11 cellular contexts compared by ENCODE assay signal in genomic region chr18:7872569-7872968, GRCh38.
DNase-seq lines count a peak whose midpoint lies in the region; ATAC-seq, FAIRE-seq and TF ChIP-seq lines count a peak whose summit lies in the region.
"Had no signal": no experiment of that assay in that cellular context is flagged by ENCODE, and none has a peak within 500 bp of the region (broad histone marks: within the 10 kb centered on the region; RNA-seq: fewer than 3 reads in every experiment).

No MANE protein-coding gene starts in this region.

- H3K9me3 ChIP-seq in A549 (0 out of 3 replicates have a peak, but pooled peaks cover 9% of the 10 kb centered on the region), neural progenitor cell (ENCODE audit: low read depth) (no peaks in the 10 kb centered on the region)
- H3K9me3 ChIP-seq: thoracic aorta had no signal

- no peaks in the 10 kb centered on the region for H4K20me1 ChIP-seq in neural progenitor cell (ENCODE audit: low read depth)

- no peak for TF ChIP-seq POLR2A in A549 (IDR thresholded peaks at IDR 0.05; ENCODE audit: low read length)

- peaks cover under 1% of the 10 kb centered on the region for H3F3A ChIP-seq in neural progenitor cell (ENCODE audit: low read depth)

- DNase-seq in A549 (ENCODE audit: low read depth in 1 of 2, low spot score in 1 of 2) (peak; percentile 49 to 92), HFF-Myc (ENCODE audit: extremely low read depth, low read depth) (peak; percentile 67), RWPE1 (ENCODE audit: low spot score) (peak; percentile 30), left cardiac atrium (no peak), neural progenitor cell (ENCODE audit: low spot score) (no peak)
- DNase-seq: CD4-positive, alpha-beta T cell had no signal

- H3K27me3 ChIP-seq in neural progenitor cell = no peaks in the 10 kb centered on the region

- H3K79me2 ChIP-seq in neural progenitor cell (ENCODE audit: low read depth) = no peaks in the 10 kb centered on the region

- no peak overlapping the region for H3K4me3 Mint-ChIP-seq in neural progenitor cell
- H3K4me3 Mint-ChIP-seq: CD4-positive, alpha-beta T cell had no signal

- H3K4me3 ChIP-seq in A549 (0 out of 3 replicates have a peak overlapping the region, but pooled peaks have one; percentile 13), HFF-Myc (replicated peaks; ENCODE audit: low read depth, low read length) (no peak overlapping the region), neural progenitor cell (no peak overlapping the region)
- H3K4me3 ChIP-seq: skin epidermis, thoracic aorta had no signal

- TF ChIP-seq CTCF in A549 (IDR thresholded peaks at IDR 0.05) (peak; percentile 54), HFF-Myc (IDR thresholded peaks at IDR 0.05; ENCODE audit: low read depth, low read length, missing control alignments) (peak; percentile 33), RWPE1 (conservative IDR thresholded peaks at IDR 0.05; ENCODE audit: low read depth) (no peak), neural progenitor cell (IDR thresholded peaks at IDR 0.05) (no peak)

- peaks cover 9% of the 10 kb centered on the region for H3K36me3 Mint-ChIP-seq in neural progenitor cell

- H2AFZ ChIP-seq in neural progenitor cell (replicated peaks) = no peak overlapping the region

- 2% methylated on average over 3 of the region's 3 CpGs for WGBS in A549 (ENCODE audit: missing lambda C conversion rate)

- peaks cover 10% of the 10 kb centered on the region for H3K9me3 Mint-ChIP-seq in neural progenitor cell
- H3K9me3 Mint-ChIP-seq: CD4-positive, alpha-beta T cell had no signal

- H3K36me3 ChIP-seq in neural progenitor cell = no peaks in the 10 kb centered on the region
- H3K36me3 ChIP-seq: thoracic aorta had no signal

- ATAC-seq in A549 = peak; percentile 88 to 89
- ATAC-seq in left cardiac atrium = peak; percentile 71 to 82
- ATAC-seq in HG03520 (IDR thresholded peaks at IDR 0.05; ENCODE audit: unreplicated experiment) = no peak
- no peak for ATAC-seq in GM21390 (IDR thresholded peaks at IDR 0.05; ENCODE audit: unreplicated experiment)
- no peak for ATAC-seq in HG03342 (IDR thresholded peaks at IDR 0.05; ENCODE audit: unreplicated experiment)

- no peak for FAIRE-seq in A549 (lab: Jason Lieb, UNC)

- no peaks in the 10 kb centered on the region for H3K27me3 Mint-ChIP-seq in neural progenitor cell (ENCODE audit: insufficient read depth, low read depth)
- H3K27me3 Mint-ChIP-seq: CD4-positive, alpha-beta T cell had no signal

- no peak overlapping the region for H3K9ac ChIP-seq in neural progenitor cell

- peak; percentile 72 to 81 for TF ChIP-seq RAD21 in A549 (conservative IDR thresholded peaks at IDR 0.05 in 1 of 2, IDR thresholded peaks at IDR 0.05 in 1 of 2)

- H3K4me1 Mint-ChIP-seq in neural progenitor cell = peaks cover 25% of the 10 kb centered on the region

- no peak overlapping the region for H3K27ac Mint-ChIP-seq in neural progenitor cell
- H3K27ac Mint-ChIP-seq: CD4-positive, alpha-beta T cell had no signal

- H3K27ac ChIP-seq in A549 (peak overlapping the region; percentile 92 to 100), RWPE1 (no peak overlapping the region), neural progenitor cell (no peak overlapping the region)
- H3K27ac ChIP-seq: skin epidermis, thoracic aorta had no signal

- POLR2A ChIA-PET in A549 (lab: Yijun Ruan, JAX) = interaction anchor here (1.1 kb wide), 1 partner anchor 30 kb away, joined by 3 read pairs; no protein-coding TSS in a partner anchor
- POLR2A ChIA-PET in RWPE1 (lab: Yijun Ruan, JAX; ENCODE audit: low non-redundant PET) = no interaction called here

- CTCF ChIA-PET in A549 (lab: Yijun Ruan, JAX) (interaction anchor here (0.6 to 1.6 kb wide), 8 partner anchors 8 to 156 kb away, joined by 3 to 8 read pairs (median 4); no protein-coding TSS in a partner anchor), RWPE1 (lab: Yijun Ruan, JAX) (interaction anchor here (0.6 kb wide), 2 partner anchors 111 to 172 kb away, joined by 3 read pairs; no protein-coding TSS in a partner anchor)

- TF ChIP-seq EP300 in A549 (IDR thresholded peaks at IDR 0.05) = peak; percentile 70 to 78; a peak in 3 of 5 replicates

- peaks cover 63% of the 10 kb centered on the region for H3K4me1 ChIP-seq in A549
- H3K4me1 ChIP-seq in neural progenitor cell = peaks cover 15% of the 10 kb centered on the region

- peak overlapping the region; percentile 88 for H3K4me2 ChIP-seq in A549
- H3K4me2 ChIP-seq in neural progenitor cell = no peak overlapping the region

- intact Hi-C loops in left cardiac atrium (cut with DNase I) = no loop called here

TF ChIP-seq in A549, 52 proteins besides CTCF, POLR2A, EP300 and RAD21:
- TF ChIP-seq TFCP2L1 (CRISPR knock-in tag; IDR thresholded peaks at IDR 0.05) (no peak), ZFP36 (IDR thresholded peaks at IDR 0.05; ENCODE audit: borderline replicate concordance, partially characterized antibody) (no peak), CEBPB (IDR thresholded peaks at IDR 0.05) (peak; percentile 67 to 85; a peak in 3 of 4 replicates), BHLHE40 (IDR thresholded peaks at IDR 0.05; ENCODE audit: low read depth, low read length) (no peak; the same call in 1 of the 2 replicates), KDM1A (IDR thresholded peaks at IDR 0.05; ENCODE audit: low read depth) (no peak), RARB (CRISPR knock-in tag; IDR thresholded peaks at IDR 0.05) (no peak), SMC3 (IDR thresholded peaks at IDR 0.05) (peak; percentile 70), BCL3 (IDR thresholded peaks at IDR 0.05) (peak; percentile 24; the same call in 1 of the 3 replicates), MYC (IDR thresholded peaks at IDR 0.05; ENCODE audit: borderline replicate concordance, low read length) (no peak), EHF (CRISPR knock-in tag; IDR thresholded peaks at IDR 0.05) (no peak), GATA3 (IDR thresholded peaks at IDR 0.05; ENCODE audit: borderline replicate concordance) (peak; percentile 67), KDM5A (IDR thresholded peaks at IDR 0.05) (no peak), JUN (IDR thresholded peaks at IDR 0.05) (peak; percentile 39 to 49; a peak in 1 of 5 replicates), TP53 (CRISPR knock-in tag; IDR thresholded peaks at IDR 0.05) (no peak), FOSL2 (IDR thresholded peaks at IDR 0.05) (peak; percentile 84), FOSL2 (CRISPR knock-in tag; IDR thresholded peaks at IDR 0.05) (peak; percentile 95), CHD4 (IDR thresholded peaks at IDR 0.05; ENCODE audit: borderline replicate concordance) (no peak), JUNB (IDR thresholded peaks at IDR 0.05) (peak; percentile 88), CHD2 (IDR thresholded peaks at IDR 0.05; ENCODE audit: low read length, partially characterized antibody) (no peak), MAZ (IDR thresholded peaks at IDR 0.05; ENCODE audit: borderline replicate concordance, low read depth, low read length) (no peak), ZC3H11A (IDR thresholded peaks at IDR 0.05) (no peak), HOXA7 (CRISPR knock-in tag; IDR thresholded peaks at IDR 0.05) (no peak)
- TF ChIP-seq, protein P1, sequence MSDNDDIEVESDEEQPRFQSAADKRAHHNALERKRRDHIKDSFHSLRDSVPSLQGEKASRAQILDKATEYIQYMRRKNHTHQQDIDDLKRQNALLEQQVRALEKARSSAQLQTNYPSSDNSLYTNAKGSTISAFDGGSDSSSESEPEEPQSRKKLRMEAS (IDR thresholded peaks at IDR 0.05) = peak; percentile 65
- TF ChIP-seq, protein P2, sequence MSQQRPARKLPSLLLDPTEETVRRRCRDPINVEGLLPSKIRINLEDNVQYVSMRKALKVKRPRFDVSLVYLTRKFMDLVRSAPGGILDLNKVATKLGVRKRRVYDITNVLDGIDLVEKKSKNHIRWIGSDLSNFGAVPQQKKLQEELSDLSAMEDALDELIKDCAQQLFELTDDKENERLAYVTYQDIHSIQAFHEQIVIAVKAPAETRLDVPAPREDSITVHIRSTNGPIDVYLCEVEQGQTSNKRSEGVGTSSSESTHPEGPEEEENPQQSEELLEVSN (IDR thresholded peaks at IDR 0.05; ENCODE audit: borderline replicate concordance, low read depth) = no peak
- TF ChIP-seq, protein P3, sequence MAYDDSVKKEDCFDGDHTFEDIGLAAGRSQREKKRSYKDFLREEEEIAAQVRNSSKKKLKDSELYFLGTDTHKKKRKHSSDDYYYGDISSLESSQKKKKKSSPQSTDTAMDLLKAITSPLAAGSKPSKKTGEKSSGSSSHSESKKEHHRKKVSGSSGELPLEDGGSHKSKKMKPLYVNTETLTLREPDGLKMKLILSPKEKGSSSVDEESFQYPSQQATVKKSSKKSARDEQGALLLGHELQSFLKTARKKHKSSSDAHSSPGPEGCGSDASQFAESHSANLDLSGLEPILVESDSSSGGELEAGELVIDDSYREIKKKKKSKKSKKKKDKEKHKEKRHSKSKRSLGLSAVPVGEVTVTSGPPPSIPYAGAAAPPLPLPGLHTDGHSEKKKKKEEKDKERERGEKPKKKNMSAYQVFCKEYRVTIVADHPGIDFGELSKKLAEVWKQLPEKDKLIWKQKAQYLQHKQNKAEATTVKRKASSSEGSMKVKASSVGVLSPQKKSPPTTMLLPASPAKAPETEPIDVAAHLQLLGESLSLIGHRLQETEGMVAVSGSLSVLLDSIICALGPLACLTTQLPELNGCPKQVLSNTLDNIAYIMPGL (CRISPR knock-in tag; IDR thresholded peaks at IDR 0.05; ENCODE audit: borderline replicate concordance) = no peak

Comparison
In these comparisons a context has a peak if more than half of its experiments do, and no peak if none do; other contexts are left out.
1. ATAC-seq: peak in A549 (2 of 2) and left cardiac atrium (2 of 2); none in HG03520 (single experiment), GM21390 (single experiment) and HG03342 (single experiment).
2. DNase-seq: peak in A549 (2 of 2), HFF-Myc (single experiment) and RWPE1 (single experiment); none in left cardiac atrium (single experiment) and neural progenitor cell (single experiment).
3. H3K27ac ChIP-seq: peak in A549 (2 of 2); none in RWPE1 (single experiment) and neural progenitor cell (single experiment).
4. CTCF ChIP-seq: peak in A549 (single experiment) and HFF-Myc (single experiment); none in RWPE1 (single experiment) and neural progenitor cell (single experiment).